Comparison of ENCODE assay signal across 27 cellular contexts in the genomic region with DNA sequence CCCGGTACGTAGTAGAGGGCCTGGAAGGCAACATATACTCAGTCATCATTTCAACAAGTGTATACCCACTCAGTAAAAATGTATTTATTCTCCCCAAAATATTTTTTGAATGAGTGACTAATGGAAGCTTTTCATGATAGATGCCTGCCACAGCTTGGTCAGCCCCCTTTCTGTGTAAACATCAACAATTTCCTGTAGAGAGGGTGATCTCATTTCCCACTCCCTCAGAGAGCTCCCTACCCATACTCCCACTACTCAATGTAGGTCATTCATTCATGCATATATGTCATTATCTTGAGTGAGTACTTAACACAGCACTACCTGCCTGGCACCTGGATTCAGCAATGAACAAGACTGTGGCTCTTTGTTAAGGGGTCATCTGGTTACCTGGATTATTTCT.
"Had no signal": no experiment of that assay in that cellular context is flagged by ENCODE, and none has a peak within 500 bp of the region (broad histone marks: within the 10 kb centered on the region; RNA-seq: fewer than 3 reads in every experiment).

No MANE protein-coding gene starts in this region.

- H3K4me1 Mint-ChIP-seq: activated naive CD4-positive, alpha-beta T cell treated with anti-CD3 and anti-CD28 coated beads, Interleukin-2, amount 50 U/mL, for 24 hours; activated naive CD8-positive, alpha-beta T cell treated with anti-CD3 and anti-CD28 coated beads, Interleukin-2, amount 50 U/mL, for 24 hours; naive B cell; nephron progenitor cell; stimulated activated naive B cell treated with anti-CD40 and anti-IgM and Interleukin-4, amounts not matched to agents 10 μg/mL and 1 μg/mL and 100 μg/mL, for 72 hours had no signal

- H3K27ac Mint-ChIP-seq: activated CD8-positive, alpha-beta T cell treated with anti-CD3 and anti-CD28 coated beads for 36 hours; activated naive CD4-positive, alpha-beta T cell treated with anti-CD3 and anti-CD28 coated beads, Interleukin-2, amount 50 U/mL, for 24 hours; activated naive CD8-positive, alpha-beta T cell treated with anti-CD3 and anti-CD28 coated beads, Interleukin-2, amount 50 U/mL, for 24 hours; activated T-helper 2 cell treated with anti-CD3 and anti-CD28 coated beads, Interferon-gamma antibody, Interleukin-2, Interleukin-4, amounts not matched to agents 10 μg/mL and 5 μg/mL and 100 μg/mL, durations not matched to agents 14 hours and 24 hours and 36 hours; naive B cell; nephron progenitor cell; stimulated activated naive B cell treated with anti-CD40 and anti-IgM and Interleukin-4, amounts not matched to agents 10 μg/mL and 1 μg/mL and 100 μg/mL, for 72 hours had no signal

- H3K36me3 Mint-ChIP-seq: activated naive CD4-positive, alpha-beta T cell treated with anti-CD3 and anti-CD28 coated beads, Interleukin-2, amount 50 U/mL, for 24 hours had no signal

- H3K36me3 ChIP-seq: esophagus muscularis mucosa, heart right ventricle, left ventricle myocardium inferior, suprapubic skin, tibial artery, upper lobe of right lung had no signal

- H3K79me2 ChIP-seq: parathyroid adenoma had no signal

- H3K9me3 ChIP-seq: left ventricle myocardium inferior, psoas muscle, suprapubic skin, upper lobe of right lung had no signal

- H3K4me1 ChIP-seq: foreskin keratinocyte, heart right ventricle, left ventricle myocardium inferior, parathyroid adenoma, psoas muscle, tibial artery, upper lobe of right lung had no signal

- H3K4me3 Mint-ChIP-seq: activated CD8-positive, alpha-beta T cell treated with anti-CD3 and anti-CD28 coated beads for 36 hours; activated naive CD4-positive, alpha-beta T cell treated with anti-CD3 and anti-CD28 coated beads, Interleukin-2, amount 50 U/mL, for 24 hours; activated naive CD8-positive, alpha-beta T cell treated with anti-CD3 and anti-CD28 coated beads, Interleukin-2, amount 50 U/mL, for 24 hours; naive B cell; nephron progenitor cell; stimulated activated naive B cell treated with anti-CD40 and anti-IgM and Interleukin-4, amounts not matched to agents 10 μg/mL and 1 μg/mL and 100 μg/mL, for 72 hours had no signal

- H3K9ac ChIP-seq: parathyroid adenoma had no signal

- H3K4me3 ChIP-seq: esophagus muscularis mucosa, heart right ventricle, left ventricle myocardium inferior, psoas muscle, suprapubic skin, tibial artery, upper lobe of right lung had no signal

- DNase-seq: activated CD4-positive, alpha-beta T cell treated with anti-CD3 and anti-CD28 coated beads, Interleukin-2, amount 50 U/mL, for 1 hour; activated CD4-positive, CD25-positive, alpha-beta regulatory T cell treated with anti-CD3 and anti-CD28 coated beads, Interleukin-2, amount 50 U/mL, for 72 hours; activated CD8-positive, alpha-beta T cell treated with anti-CD3 and anti-CD28 coated beads for 36 hours; activated naive CD8-positive, alpha-beta T cell treated with anti-CD3 and anti-CD28 coated beads, Interleukin-2, amount 50 U/mL, for 24 hours; activated T-cell treated with anti-CD3 and anti-CD28 coated beads, Interleukin-2, amount 50 U/mL, for 48 hours; amygdala; caudate nucleus; cortex of kidney; foreskin keratinocyte; heart right ventricle; left ventricle myocardium inferior; mammary epithelial cell; naive B cell; nephron progenitor cell; psoas muscle; right cardiac atrium; stimulated activated CD4-positive, alpha-beta T cell treated with anti-CD3 and anti-CD28 coated beads, Interleukin-15, amount 100 ng/mL, for 24 hours; stimulated activated CD4-positive, alpha-beta T cell treated with anti-CD3 and anti-CD28 coated beads, Interleukin-2, amount 100 ng/mL, for 24 hours; stimulated activated naive B cell treated with anti-CD40 and anti-IgM and Interleukin-4, amounts not matched to agents 10 μg/mL and 1 μg/mL and 100 μg/mL, for 72 hours; T-helper 2 cell; tibial artery; upper lobe of right lung had no signal

- H3K27me3 ChIP-seq: esophagus muscularis mucosa, foreskin keratinocyte, suprapubic skin, tibial artery, upper lobe of right lung had no signal

- H2AFZ ChIP-seq: parathyroid adenoma had no signal

- H3K27ac ChIP-seq: esophagus muscularis mucosa, foreskin keratinocyte, heart right ventricle, left ventricle myocardium inferior, parathyroid adenoma, psoas muscle, suprapubic skin, tibial artery, upper lobe of right lung had no signal

- ATAC-seq: activated CD8-positive, alpha-beta T cell treated with anti-CD3 and anti-CD28 coated beads for 36 hours; activated naive CD8-positive, alpha-beta T cell treated with anti-CD3 and anti-CD28 coated beads, Interleukin-2, amount 50 U/mL, for 24 hours; foreskin keratinocyte; heart right ventricle; psoas muscle; right cardiac atrium; stimulated activated naive B cell treated with anti-CD40 and anti-IgM and Interleukin-4, amounts not matched to agents 10 μg/mL and 1 μg/mL and 100 μg/mL, for 72 hours; upper lobe of right lung had no signal
